8 cellular contexts compared by ENCODE assay signal in genomic region chr17:73203788-73204479, GRCh38. TPM values are rescaled to one million over a fixed set of nuclear protein-coding genes. Genes with fewer than 3 reads are reported as not detected.
DNase-seq lines count a peak whose midpoint lies in the region; ATAC-seq and TF ChIP-seq lines count a peak whose summit lies in the region.

No MANE protein-coding gene starts in this region.

- peak overlapping the region; percentile 23 for H3K27ac ChIP-seq in CD8-positive, alpha-beta T cell (ENCODE audit: low read depth, low read length)
- H3K27ac ChIP-seq in PC-3 (ENCODE audit: low read length): no peak overlapping the region
- peak overlapping the region; percentile 59 for H3K27ac ChIP-seq in naive thymus-derived CD4-positive, alpha-beta T cell (ENCODE audit: low read depth, low read length)

- no peak overlapping the region for H3K9ac ChIP-seq in PC-3 (ENCODE audit: low read length)

- no peaks in the 10 kb centered on the region for H3K9me3 Mint-ChIP-seq in CD8-positive, alpha-beta T cell
- no peaks in the 10 kb centered on the region for H3K9me3 Mint-ChIP-seq in activated naive CD4-positive, alpha-beta T cell treated with anti-CD3 and anti-CD28 coated beads, Interleukin-2, amount 50 U/mL, for 24 hours
- H3K9me3 Mint-ChIP-seq in naive thymus-derived CD4-positive, alpha-beta T cell: no peaks in the 10 kb centered on the region

- peak overlapping the region; percentile 82 for H3K27ac Mint-ChIP-seq in CD8-positive, alpha-beta T cell
- H3K27ac Mint-ChIP-seq in activated naive CD4-positive, alpha-beta T cell treated with anti-CD3 and anti-CD28 coated beads, Interleukin-2, amount 50 U/mL, for 24 hours: peak overlapping the region; percentile 90
- peak overlapping the region; percentile 58 to 94 (median 88) for H3K27ac Mint-ChIP-seq in naive thymus-derived CD4-positive, alpha-beta T cell

- H3K4me2 ChIP-seq in PC-3 (ENCODE audit: low read length): no peak overlapping the region

- no peak for TF ChIP-seq CTCF in CD8-positive, alpha-beta T cell (IDR thresholded peaks at IDR 0.05)
- TF ChIP-seq CTCF in PC-3 (conservative IDR thresholded peaks at IDR 0.05; ENCODE audit: low read depth, low read length): no peak

- no peaks in the 10 kb centered on the region for H3K9me2 ChIP-seq in PC-3 (replicated peaks; ENCODE audit: low read length)

- TSS peak; percentile 2 for BruUV-seq in PC-3 (replicated peaks; lab: Mats Ljungman, UMichigan)

- intact Hi-C loops in CD8-positive, alpha-beta T cell (cut with DNase I, micrococcal nuclease): no loop called here
- intact Hi-C loops in PC-3 (cut with micrococcal nuclease): no loop called here
- intact Hi-C loops in naive thymus-derived CD4-positive, alpha-beta T cell (cut with micrococcal nuclease): loop anchor here (1.0 kb wide), 1 partner anchor 11 kb away; the partner anchor contains the start of gene COG1 (in 2 of the 2)

- DNase-seq in CD8-positive, alpha-beta T cell: peak in 5 of 7 experiments; percentile 11 to 75 (median 56)
- DNase-seq in PC-3 (no peak), HUDEP-2 (lab: John Stamatoyannopoulos, UW; ENCODE audit: unreplicated experiment in 76 of 76) (no peak), ureter (ENCODE audit: low spot score) (no peak), A172 (ENCODE audit: low spot score) (no peak), foreskin melanocyte (no peak)
- DNase-seq in naive thymus-derived CD4-positive, alpha-beta T cell: peak in 4 of 9 donors; percentile 14 to 32 (median 21)

- no peak overlapping the region for H3K4me3 ChIP-seq in CD8-positive, alpha-beta T cell (ENCODE audit: low read depth, low read length)
- no peak overlapping the region for H3K4me3 ChIP-seq in PC-3 (ENCODE audit: low read length)
- H3K4me3 ChIP-seq in naive thymus-derived CD4-positive, alpha-beta T cell (ENCODE audit: low read length): no peak overlapping the region

- H3K79me2 ChIP-seq in PC-3 (ENCODE audit: low read length): no peaks in the 10 kb centered on the region

- H3K4me1 Mint-ChIP-seq in CD8-positive, alpha-beta T cell (ENCODE audit: low read depth): peaks cover 36% of the 10 kb centered on the region
- peaks cover 31% of the 10 kb centered on the region for H3K4me1 Mint-ChIP-seq in activated naive CD4-positive, alpha-beta T cell treated with anti-CD3 and anti-CD28 coated beads, Interleukin-2, amount 50 U/mL, for 24 hours
- H3K4me1 Mint-ChIP-seq in naive thymus-derived CD4-positive, alpha-beta T cell: peaks cover 17 to 39% (median 25%) of the 10 kb centered on the region in 7 donors

- H3K9me3 ChIP-seq in CD8-positive, alpha-beta T cell (ENCODE audit: low read length): no peaks in the 10 kb centered on the region
- H3K9me3 ChIP-seq in PC-3 (ENCODE audit: low read length): no peaks in the 10 kb centered on the region
- H3K9me3 ChIP-seq in naive thymus-derived CD4-positive, alpha-beta T cell (ENCODE audit: control insufficient read depth in 2 of 3, low read length in 3 of 3): no peaks in the 10 kb centered on the region

- H4K20me1 ChIP-seq in PC-3 (ENCODE audit: low read length): no peaks in the 10 kb centered on the region

- POLR2A ChIA-PET in CD8-positive, alpha-beta T cell (lab: Charles Lee): interaction anchor here (1.0 to 2.1 kb wide), 2 partner anchors 11 to 28 kb away, joined by 3 to 8 read pairs; partner anchors contain the start of gene COG1
- POLR2A ChIA-PET in PC-3 (lab: Charles Lee; ENCODE audit: unreplicated experiment): no interaction called here
- POLR2A ChIA-PET in naive thymus-derived CD4-positive, alpha-beta T cell (lab: Charles Lee): interaction anchor here (0.8 to 2.4 kb wide), 4 partner anchors 8 to 33 kb away, joined by 3 to 7 read pairs (median 5); no protein-coding TSS in a partner anchor

- H3K36me3 ChIP-seq in CD8-positive, alpha-beta T cell (ENCODE audit: insufficient read depth, low read length): peaks cover 62% of the 10 kb centered on the region
- peaks cover 85% of the 10 kb centered on the region for H3K36me3 ChIP-seq in PC-3 (ENCODE audit: low read depth, low read length)
- H3K36me3 ChIP-seq in naive thymus-derived CD4-positive, alpha-beta T cell (ENCODE audit: control insufficient read depth in 2 of 3, insufficient read depth in 3 of 3, low read length in 3 of 3): peaks cover 18 to 94% (median 28%) of the 10 kb centered on the region in 3 experiments

- H2AFZ ChIP-seq in PC-3 (ENCODE audit: low read length): no peak overlapping the region

- peak; percentile 86 for ATAC-seq in CD8-positive, alpha-beta T cell
- no peak for ATAC-seq in PC-3
- ATAC-seq in naive thymus-derived CD4-positive, alpha-beta T cell: peak; percentile 70

- no peaks in the 10 kb centered on the region for H3K27me3 Mint-ChIP-seq in CD8-positive, alpha-beta T cell (ENCODE audit: low read depth)
- H3K27me3 Mint-ChIP-seq in activated naive CD4-positive, alpha-beta T cell treated with anti-CD3 and anti-CD28 coated beads, Interleukin-2, amount 50 U/mL, for 24 hours: no peaks in the 10 kb centered on the region
- H3K27me3 Mint-ChIP-seq in naive thymus-derived CD4-positive, alpha-beta T cell: no peaks in the 10 kb centered on the region

- CTCF ChIA-PET in CD8-positive, alpha-beta T cell (lab: Charles Lee): interaction anchor here (0.6 to 3.9 kb wide), 5 partner anchors 9 to 216 kb away, joined by 3 to 15 read pairs (median 4); no protein-coding TSS in a partner anchor
- CTCF ChIA-PET in PC-3 (lab: Charles Lee): no interaction called here
- CTCF ChIA-PET in naive thymus-derived CD4-positive, alpha-beta T cell (lab: Charles Lee): no interaction called here

- no peaks in the 10 kb centered on the region for H3K27me3 ChIP-seq in CD8-positive, alpha-beta T cell (ENCODE audit: insufficient read depth, low read length)
- H3K27me3 ChIP-seq in PC-3 (ENCODE audit: low read length): no peaks in the 10 kb centered on the region
- no peaks in the 10 kb centered on the region for H3K27me3 ChIP-seq in naive thymus-derived CD4-positive, alpha-beta T cell (ENCODE audit: control insufficient read depth in 2 of 2, insufficient read depth in 2 of 2, low read length in 2 of 2)

- no peaks in the 10 kb centered on the region for H3F3A ChIP-seq in PC-3 (ENCODE audit: low read length, unreplicated experiment)

- peaks cover 29% of the 10 kb centered on the region for H3K4me1 ChIP-seq in CD8-positive, alpha-beta T cell (ENCODE audit: insufficient read depth, low read length)
- H3K4me1 ChIP-seq in PC-3 (ENCODE audit: insufficient read depth, low read length): peaks cover 4% of the 10 kb centered on the region; the same call in 1 of the 2 replicates
- H3K4me1 ChIP-seq in naive thymus-derived CD4-positive, alpha-beta T cell (ENCODE audit: control insufficient read depth in 2 of 2, insufficient read depth in 2 of 2, low read length in 2 of 2): peaks cover 6 to 20% of the 10 kb centered on the region in 2 donors

- H3K4me3 Mint-ChIP-seq in CD8-positive, alpha-beta T cell: peak overlapping the region; percentile 48
- H3K4me3 Mint-ChIP-seq in activated naive CD4-positive, alpha-beta T cell treated with anti-CD3 and anti-CD28 coated beads, Interleukin-2, amount 50 U/mL, for 24 hours: peak overlapping the region; percentile 47
- H3K4me3 Mint-ChIP-seq in naive thymus-derived CD4-positive, alpha-beta T cell: peak overlapping the region in 9 of 10 donors; percentile 4 to 69 (median 58)

- peaks cover 93% of the 10 kb centered on the region for H3K36me3 Mint-ChIP-seq in CD8-positive, alpha-beta T cell
- peaks cover 13% of the 10 kb centered on the region for H3K36me3 Mint-ChIP-seq in activated naive CD4-positive, alpha-beta T cell treated with anti-CD3 and anti-CD28 coated beads, Interleukin-2, amount 50 U/mL, for 24 hours
- peaks cover 25 to 73% (median 39%) of the 10 kb centered on the region in 5 donors for H3K36me3 Mint-ChIP-seq in naive thymus-derived CD4-positive, alpha-beta T cell

RNA-seq across cellular contexts. Expression of gene COG1, which starts 11.1 kb away (rescaled TPM):
- total RNA-seq in CD8-positive, alpha-beta T cell: 10 to 100 TPM; 91.3 to 95.6 TPM
- total RNA-seq in PC-3 (2014; rRNA removed) (24.1 and 31.6 TPM in 2 replicates), ureter (47.1 TPM)
- total RNA-seq in naive thymus-derived CD4-positive, alpha-beta T cell: 10 to 100 TPM; 35.0 to 92.7 (median 85.8) TPM
- polyA plus RNA-seq in naive thymus-derived CD4-positive, alpha-beta T cell: 10 to 100 TPM; 25.2 to 45.5 TPM
- 25.3 and 28.0 TPM in 2 replicates for total RNA-seq in A172 (2014; rRNA removed; shearing (Covaris generic))

RNA-seq across cellular contexts. Expression of gene SSTR2, which starts 39.1 kb away (rescaled TPM):
- not detected for total RNA-seq in CD8-positive, alpha-beta T cell
- total RNA-seq in PC-3 (2014; rRNA removed) (not detected in 2 replicates), ureter (1.7 TPM)
- not detected for total RNA-seq in naive thymus-derived CD4-positive, alpha-beta T cell
- polyA plus RNA-seq in naive thymus-derived CD4-positive, alpha-beta T cell: not detected
- total RNA-seq in A172 (2014; rRNA removed; shearing (Covaris generic)): 4.3 and 4.8 TPM in 2 replicates

RNA-seq across cellular contexts. Expression of gene CPSF4L, which starts 57.7 kb away (rescaled TPM):
- not detected for total RNA-seq in CD8-positive, alpha-beta T cell
- not detected in 2 replicates for total RNA-seq in PC-3 (2014; rRNA removed)
- total RNA-seq in naive thymus-derived CD4-positive, alpha-beta T cell: not detected
- polyA plus RNA-seq in naive thymus-derived CD4-positive, alpha-beta T cell: not detected
- total RNA-seq in ureter: not detected
- not detected in 2 replicates for total RNA-seq in A172 (2014; rRNA removed; shearing (Covaris generic))

Comparison
In these comparisons a context has a peak if more than half of its experiments do, and no peak if none do; other contexts are left out.
1. DNase-seq: peak in CD8-positive, alpha-beta T cell (5 of 7); none in PC-3 (single experiment), HUDEP-2 (0 of 76), ureter (single experiment), A172 (single experiment) and foreskin melanocyte (single experiment).
2. intact Hi-C loops: an anchor here in naive thymus-derived CD4-positive, alpha-beta T cell (1.0 kb wide); none called in CD8-positive, alpha-beta T cell and PC-3.
3. Peak in every context shown above with its lines, with median percentiles within 50 percentile points of each other: H3K27ac Mint-ChIP-seq and H3K4me3 Mint-ChIP-seq.